In genomic region chr12:128338344-128338743, GRCh38 we compare ENCODE assay signal across 30 cellular contexts.
DNase-seq lines count a peak whose midpoint lies in the region; ATAC-seq and TF ChIP-seq lines count a peak whose summit lies in the region.
"Had no signal": no experiment of that assay in that cellular context is flagged by ENCODE, and none has a peak within 500 bp of the region (broad histone marks: within the 10 kb centered on the region; RNA-seq: fewer than 3 reads in every experiment).

No MANE protein-coding gene starts in this region.

- H3K4me3 Mint-ChIP-seq in neural progenitor cell, result peak overlapping the region; percentile 81
- H3K4me3 Mint-ChIP-seq: activated B cell treated with CpG ODN at 0.5 μM for 24 hours; activated naive CD8-positive, alpha-beta T cell; stimulated activated effector memory CD8-positive, alpha-beta T cell treated with anti-CD3 and anti-CD28 coated beads, Interleukin-12 subunit alpha, Interleukin-12 subunit beta, amount 100 ng/mL, for 72 hours had no signal

- H3K4me1 Mint-ChIP-seq in neural progenitor cell, result peaks cover 76% of the 10 kb centered on the region
- H3K4me1 Mint-ChIP-seq: activated B cell treated with CpG ODN at 0.5 μM for 24 hours; stimulated activated effector memory CD8-positive, alpha-beta T cell treated with anti-CD3 and anti-CD28 coated beads, Interleukin-12 subunit alpha, Interleukin-12 subunit beta, amount 100 ng/mL, for 72 hours had no signal

- peak overlapping the region; percentile 99 for H3K27ac Mint-ChIP-seq in neural progenitor cell
- H3K27ac Mint-ChIP-seq: activated B cell treated with CpG ODN at 0.5 μM for 24 hours; activated naive CD8-positive, alpha-beta T cell; stimulated activated effector memory CD8-positive, alpha-beta T cell treated with anti-CD3 and anti-CD28 coated beads, Interleukin-12 subunit alpha, Interleukin-12 subunit beta, amount 100 ng/mL, for 72 hours had no signal

- H3K36me3 ChIP-seq in right atrium auricular region (no peaks in the 10 kb centered on the region), iPS-15b (ENCODE audit: control insufficient read depth, insufficient read depth, low read length) (no peaks in the 10 kb centered on the region), neural progenitor cell (no peaks in the 10 kb centered on the region)
- H3K36me3 ChIP-seq: lower lobe of right lung, MG63, neutrophil, sigmoid colon, upper lobe of left lung had no signal

- H3K4me1 ChIP-seq in right atrium auricular region (peaks cover 0 to 14% of the 10 kb centered on the region in 2 donors), iPS-15b (ENCODE audit: control insufficient read depth, insufficient read depth, low read length) (peaks cover 25% of the 10 kb centered on the region), neural progenitor cell (peaks cover 47% of the 10 kb centered on the region), foreskin keratinocyte (no peaks in the 10 kb centered on the region)
- H3K4me1 ChIP-seq: lower lobe of right lung, sigmoid colon, upper lobe of left lung had no signal

- no peak overlapping the region for H2AFZ ChIP-seq in neural progenitor cell (replicated peaks)

- no peak for TF ChIP-seq CTCF in right atrium auricular region (IDR thresholded peaks at IDR 0.05)
- TF ChIP-seq CTCF in neural progenitor cell (IDR thresholded peaks at IDR 0.05), result no peak
- no peak for TF ChIP-seq CTCF in foreskin keratinocyte (conservative IDR thresholded peaks at IDR 0.05)

- peaks cover 5% of the 10 kb centered on the region for H3K27me3 Mint-ChIP-seq in neural progenitor cell (ENCODE audit: insufficient read depth, low read depth)
- H3K27me3 Mint-ChIP-seq: activated B cell treated with CpG ODN at 0.5 μM for 24 hours had no signal

- H3K79me2 ChIP-seq in neural progenitor cell (ENCODE audit: low read depth), result no peaks in the 10 kb centered on the region

- H3K27me3 ChIP-seq in right atrium auricular region (no peaks in the 10 kb centered on the region), iPS-15b (ENCODE audit: control insufficient read depth, insufficient read depth, low read length) (peaks cover 14% of the 10 kb centered on the region), neural progenitor cell (no peaks in the 10 kb centered on the region), foreskin keratinocyte (no peaks in the 10 kb centered on the region)
- H3K27me3 ChIP-seq: MG63, upper lobe of left lung had no signal

- H3K4me3 ChIP-seq in right atrium auricular region, result no peak overlapping the region
- peak overlapping the region; percentile 6 for H3K4me3 ChIP-seq in iPS-15b (ENCODE audit: low read depth, low read length)
- H3K4me3 ChIP-seq in neural progenitor cell, result peak overlapping the region; percentile 25
- H3K4me3 ChIP-seq: lower lobe of right lung, MG63, sigmoid colon, SK-N-MC, upper lobe of left lung had no signal

- H3K4me2 ChIP-seq in neural progenitor cell, result peak overlapping the region; percentile 71

- H3K9me3 ChIP-seq in right atrium auricular region (peaks cover 0 to 3% of the 10 kb centered on the region in 2 donors), iPS-15b (ENCODE audit: control insufficient read depth, insufficient read depth, low read length) (no peaks in the 10 kb centered on the region), neural progenitor cell (ENCODE audit: low read depth) (no peaks in the 10 kb centered on the region)
- H3K9me3 ChIP-seq: lower lobe of right lung, MG63, neutrophil had no signal

- peaks cover 23% of the 10 kb centered on the region for H3K36me3 Mint-ChIP-seq in neural progenitor cell
- H3K36me3 Mint-ChIP-seq: activated naive CD8-positive, alpha-beta T cell; stimulated activated effector memory CD8-positive, alpha-beta T cell treated with anti-CD3 and anti-CD28 coated beads, Interleukin-12 subunit alpha, Interleukin-12 subunit beta, amount 100 ng/mL, for 72 hours had no signal

- H3K9me3 Mint-ChIP-seq in neural progenitor cell, result peaks cover 16% of the 10 kb centered on the region
- H3K9me3 Mint-ChIP-seq: stimulated activated effector memory CD8-positive, alpha-beta T cell treated with anti-CD3 and anti-CD28 coated beads, Interleukin-12 subunit alpha, Interleukin-12 subunit beta, amount 100 ng/mL, for 72 hours had no signal

- intact Hi-C loops in left ventricle myocardium superior (cut with micrococcal nuclease), result no loop called here

- H4K20me1 ChIP-seq in neural progenitor cell (ENCODE audit: low read depth), result peaks cover 5% of the 10 kb centered on the region

- peaks cover 43% of the 10 kb centered on the region for H3F3A ChIP-seq in neural progenitor cell (ENCODE audit: low read depth)

- H3K9ac ChIP-seq in iPS-15b (ENCODE audit: low read depth, low read length) (no peak overlapping the region), neural progenitor cell (no peak overlapping the region)

- ATAC-seq in left ventricle myocardium superior (peak; percentile 16), foreskin keratinocyte (no peak), HG03196 (IDR thresholded peaks at IDR 0.05; ENCODE audit: unreplicated experiment) (no peak)
- ATAC-seq: PC-3; stimulated activated effector memory CD8-positive, alpha-beta T cell treated with anti-CD3 and anti-CD28 coated beads, Interleukin-12 subunit alpha, Interleukin-12 subunit beta, amount 100 ng/mL, for 72 hours had no signal

- no peak overlapping the region for H3K27ac ChIP-seq in right atrium auricular region
- H3K27ac ChIP-seq in neural progenitor cell, result peak overlapping the region; percentile 80
- H3K27ac ChIP-seq in foreskin keratinocyte, result no peak overlapping the region
- H3K27ac ChIP-seq: C4-2B, epithelial cell of prostate, lower lobe of right lung, neutrophil, sigmoid colon, SK-N-MC, upper lobe of left lung had no signal

- DNase-seq in left ventricle myocardium superior (no peak), right atrium auricular region (ENCODE audit: low spot score) (no peak), neural progenitor cell (ENCODE audit: low spot score) (peak; percentile 53), foreskin keratinocyte (no peak), hypothalamus (lab: John Stamatoyannopoulos, UW) (no peak), GM03348 (ENCODE audit: low spot score) (no peak)
- DNase-seq: activated B cell treated with CpG ODN at 0.5 μM for 24 hours; activated CD4-positive, alpha-beta T cell treated with anti-CD3 and anti-CD28 coated beads, Interleukin-2, amount 50 U/mL, for 1 hour; activated effector memory CD4-positive, alpha-beta T cell treated with anti-CD3 and anti-CD28 coated beads, Interleukin-2, amount 50 U/mL, for 16 hours; activated T-cell treated with anti-CD3 and anti-CD28 coated beads, Interleukin-2, amount 50 U/mL, for 1 hour; effector CD8-positive, alpha-beta T cell; GDM1; KBM-7; kidney; lower lobe of right lung; MG63; NCI-H1417; NCI-H2029; NK-92 treated with Interleukin-12 subunit alpha and Interleukin-12 subunit beta, amount 100 ng/mL, for 24 hours; PC-3; sigmoid colon; upper lobe of left lung had no signal

Comparison
In these comparisons a context has a peak if more than half of its experiments do, and no peak if none do; other contexts are left out.
1. H3K4me3 ChIP-seq: peak in iPS-15b (single experiment) and neural progenitor cell (single experiment); none in right atrium auricular region (0 of 2).